25 cellular contexts compared by ENCODE assay signal in the genomic region with DNA sequence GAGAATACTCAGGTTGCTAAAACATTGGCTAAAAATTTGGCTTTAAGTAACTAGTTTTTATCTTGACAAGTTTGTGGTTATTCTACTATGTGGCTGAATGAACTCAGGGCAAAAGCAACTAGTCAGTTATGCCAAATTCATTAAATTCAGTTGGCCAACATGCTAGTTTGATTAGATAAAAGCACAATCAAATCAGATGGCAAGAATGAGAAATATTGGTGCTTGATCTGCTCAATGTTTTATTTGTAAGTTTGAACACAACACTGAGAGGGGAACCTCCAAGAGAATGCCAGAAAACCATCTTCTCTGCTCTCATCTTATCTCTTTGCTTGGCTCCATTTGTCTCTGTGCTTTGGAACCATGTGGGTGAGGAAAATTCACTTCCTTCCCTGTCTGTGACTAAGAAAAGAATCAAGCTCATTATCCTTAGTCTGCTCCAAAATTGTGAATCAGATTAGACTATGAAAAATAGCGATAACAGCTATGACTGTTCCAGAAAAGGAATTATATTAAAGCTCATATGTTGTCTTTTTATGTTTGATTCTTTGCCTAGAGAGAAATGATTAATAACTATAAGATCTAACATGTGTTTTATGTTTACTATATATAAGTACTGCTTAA. TPM values are rescaled to one million over a fixed set of nuclear protein-coding genes. Genes with fewer than 3 reads are reported as not detected.
DNase-seq lines count a peak whose midpoint lies in the region; ATAC-seq and TF ChIP-seq lines count a peak whose summit lies in the region.
"Had no signal": no experiment of that assay in that cellular context is flagged by ENCODE, and none has a peak within 500 bp of the region (broad histone marks: within the 10 kb centered on the region; RNA-seq: fewer than 3 reads in every experiment).

No MANE protein-coding gene starts in this region.

- H3K9me3 Mint-ChIP-seq in HFFc6, result peaks cover 5% of the 10 kb centered on the region
- H3K9me3 Mint-ChIP-seq: activated CD4-positive, alpha-beta T cell treated with anti-CD3 and anti-CD28 coated beads, Interleukin-2, amount 10 ng/mL, durations not matched to agents 24 days and 14 days had no signal

- H3K27me3 Mint-ChIP-seq in HFFc6 (ENCODE audit: insufficient read depth), result no peaks in the 10 kb centered on the region; the same call in 1 of the 2 replicates
- H3K27me3 Mint-ChIP-seq: activated CD4-positive, alpha-beta T cell treated with anti-CD3 and anti-CD28 coated beads, Interleukin-2, amount 10 ng/mL, durations not matched to agents 24 days and 14 days had no signal

- no peaks in the 10 kb centered on the region for H3K9me3 ChIP-seq in hepatocyte (ENCODE audit: low read depth)
- H3K9me3 ChIP-seq: testis, uterus had no signal

- no peak overlapping the region for H3K4me2 ChIP-seq in hepatocyte

- peaks cover 58% of the 10 kb centered on the region for H3K4me1 Mint-ChIP-seq in HFFc6 (ENCODE audit: low read depth)
- H3K4me1 Mint-ChIP-seq: activated CD4-positive, alpha-beta T cell treated with anti-CD3 and anti-CD28 coated beads, Interleukin-2, amount 10 ng/mL, durations not matched to agents 24 days and 14 days; activated CD8-positive, alpha-beta memory T cell treated with anti-CD3 and anti-CD28 coated beads, Interleukin-2, amount 10 ng/mL, durations not matched to agents 7 days and 5 days; activated naive CD4-positive, alpha-beta T cell treated with anti-CD3 and anti-CD28 coated beads, Interleukin-2, amount 50 U/mL, for 24 hours; naive thymus-derived CD8-positive, alpha-beta T cell had no signal

- H3K4me3 Mint-ChIP-seq in HFFc6, result peak overlapping the region; percentile 22; the same call in 1 of the 2 replicates
- H3K4me3 Mint-ChIP-seq: activated CD4-positive, alpha-beta T cell treated with anti-CD3 and anti-CD28 coated beads, Interleukin-2, amount 10 ng/mL, durations not matched to agents 24 days and 14 days; activated CD8-positive, alpha-beta memory T cell treated with anti-CD3 and anti-CD28 coated beads, Interleukin-2, amount 10 ng/mL, durations not matched to agents 7 days and 5 days; activated naive CD4-positive, alpha-beta T cell treated with anti-CD3 and anti-CD28 coated beads, Interleukin-2, amount 50 U/mL, for 24 hours; mesothelial cell of epicardium; naive thymus-derived CD8-positive, alpha-beta T cell had no signal

- no peaks in the 10 kb centered on the region for H3K36me3 ChIP-seq in ACC112 (ENCODE audit: insufficient read depth, low read length)
- H3K36me3 ChIP-seq in hepatocyte (replicated peaks; ENCODE audit: insufficient read depth, low read depth), result no peaks in the 10 kb centered on the region
- H3K36me3 ChIP-seq: uterus had no signal

- WGBS in hepatocyte (ENCODE audit: low lambda C conversion rate, missing lambda C conversion rate), result 90% methylated on average over 1 of the region's 1 CpG

- H3K36me3 Mint-ChIP-seq in HFFc6 (ENCODE audit: low read depth), result peaks cover 10% of the 10 kb centered on the region
- H3K36me3 Mint-ChIP-seq: activated CD8-positive, alpha-beta memory T cell treated with anti-CD3 and anti-CD28 coated beads, Interleukin-2, amount 10 ng/mL, durations not matched to agents 7 days and 5 days; activated naive CD4-positive, alpha-beta T cell treated with anti-CD3 and anti-CD28 coated beads, Interleukin-2, amount 50 U/mL, for 24 hours; mesothelial cell of epicardium; naive thymus-derived CD8-positive, alpha-beta T cell had no signal

- H3K27ac ChIP-seq in ACC112 (ENCODE audit: low read depth, low read length), result peak overlapping the region; percentile 47
- H3K27ac ChIP-seq in foreskin keratinocyte, result no peak overlapping the region
- H3K27ac ChIP-seq in hepatocyte, result no peak overlapping the region
- H3K27ac ChIP-seq: parathyroid adenoma, testis, uterus had no signal

- peak overlapping the region; percentile 76 for H3K27ac Mint-ChIP-seq in HFFc6
- H3K27ac Mint-ChIP-seq: activated CD4-positive, alpha-beta T cell treated with anti-CD3 and anti-CD28 coated beads, Interleukin-2, amount 10 ng/mL, durations not matched to agents 24 days and 14 days; activated CD8-positive, alpha-beta memory T cell treated with anti-CD3 and anti-CD28 coated beads, Interleukin-2, amount 10 ng/mL, durations not matched to agents 7 days and 5 days; activated naive CD4-positive, alpha-beta T cell treated with anti-CD3 and anti-CD28 coated beads, Interleukin-2, amount 50 U/mL, for 24 hours; mesothelial cell of epicardium; naive thymus-derived CD8-positive, alpha-beta T cell had no signal

- H3K27me3 ChIP-seq in ACC112 (ENCODE audit: insufficient read depth, low read length) (no peaks in the 10 kb centered on the region), foreskin keratinocyte (no peaks in the 10 kb centered on the region), hepatocyte (no peaks in the 10 kb centered on the region)
- H3K27me3 ChIP-seq: testis, uterus had no signal

- H3K9me2 ChIP-seq in hepatocyte (replicated peaks; ENCODE audit: insufficient read depth), result no peaks in the 10 kb centered on the region

- no peaks in the 10 kb centered on the region for H3K79me2 ChIP-seq in ACC112 (ENCODE audit: control insufficient read depth, insufficient read depth, low read length, unreplicated experiment)
- H3K79me2 ChIP-seq in hepatocyte, result no peaks in the 10 kb centered on the region
- H3K79me2 ChIP-seq: parathyroid adenoma had no signal

- peak; percentile 34 for ATAC-seq in foreskin keratinocyte
- ATAC-seq: activated CD8-positive, alpha-beta memory T cell treated with anti-CD3 and anti-CD28 coated beads, Interleukin-2, amount 10 ng/mL, durations not matched to agents 7 days and 5 days; esophagus mucosa; left colon; naive thymus-derived CD8-positive, alpha-beta T cell; sciatic nerve had no signal

- DNase-seq in HFFc6, result peak; percentile 55
- peak; percentile 73 for DNase-seq in amniotic epithelial cell (ENCODE audit: low read depth)
- no peak for DNase-seq in foreskin keratinocyte
- DNase-seq in stimulated activated CD4-positive, alpha-beta T cell treated with anti-CD3 and anti-CD28 coated beads, Interleukin-15, amount 100 ng/mL, for 24 hours, result no peak
- no peak for DNase-seq in T-helper 1 cell
- DNase-seq in NCI-H187 (lab: John Stamatoyannopoulos, UW), result no peak
- DNase-seq in hepatocyte (ENCODE audit: low spot score), result no peak
- DNase-seq: activated CD4-positive, alpha-beta T cell treated with anti-CD3 and anti-CD28 coated beads, Interleukin-2, amount 10 ng/mL, durations not matched to agents 24 days and 14 days; activated CD8-positive, alpha-beta memory T cell treated with anti-CD3 and anti-CD28 coated beads, Interleukin-2, amount 10 ng/mL, durations not matched to agents 7 days and 5 days; effector CD8-positive, alpha-beta T cell; GF-D8; KBM-7; left colon; naive thymus-derived CD8-positive, alpha-beta T cell; NCI-H146; NCI-H2171; NCI-H524 treated with DMSO at 0.1 percent for 48 hours; testis; uterus had no signal

- H2AFZ ChIP-seq in ACC112 (ENCODE audit: low read length, unreplicated experiment), result peak overlapping the region; percentile 63
- no peak overlapping the region for H2AFZ ChIP-seq in hepatocyte
- H2AFZ ChIP-seq: parathyroid adenoma had no signal

- TF ChIP-seq CTCF in HFFc6 (IDR thresholded peaks at IDR 0.05), result no peak
- no peak for TF ChIP-seq CTCF in foreskin keratinocyte (conservative IDR thresholded peaks at IDR 0.05)
- no peak for TF ChIP-seq CTCF in hepatocyte (IDR thresholded peaks at IDR 0.05; ENCODE audit: poor library complexity)

- peak overlapping the region; percentile 20; the same call in 1 of the 2 replicates for H3K4me3 ChIP-seq in ACC112 (ENCODE audit: low read depth, low read length)
- no peak overlapping the region for H3K4me3 ChIP-seq in hepatocyte
- H3K4me3 ChIP-seq: testis, uterus had no signal

- H3K4me1 ChIP-seq in ACC112 (ENCODE audit: control insufficient read depth, insufficient read depth, low read length, unreplicated experiment) (peaks cover 11% of the 10 kb centered on the region), foreskin keratinocyte (no peaks in the 10 kb centered on the region), hepatocyte (ENCODE audit: insufficient read depth) (no peaks in the 10 kb centered on the region)
- H3K4me1 ChIP-seq: parathyroid adenoma, testis, uterus had no signal

- no peaks in the 10 kb centered on the region for H4K20me1 ChIP-seq in hepatocyte (ENCODE audit: insufficient read depth, poor library complexity, severe bottlenecking)

RNA-seq across cellular contexts. Expression of a gene that starts 43.6 kb away (rescaled TPM):
- 100 to 1,000 TPM; 199 to 436 (median 233) TPM for total RNA-seq in HFFc6 (2021; fragmentation: NEBNext Ultra II Directional; extraction: Animal tissue kit (Norgen Biotek cat#: 25700))
- total RNA-seq in foreskin keratinocyte, result 397 and 472 TPM in 2 replicates
- 84.0 and 93.4 TPM in 2 replicates for polyA plus RNA-seq in foreskin keratinocyte
- total RNA-seq in hepatocyte, result 27.9 and 30.6 TPM in 2 replicates
- polyA plus RNA-seq in hepatocyte, result 12.9 and 16.8 TPM in 2 replicates

Comparison
In these comparisons a context has a peak if more than half of its experiments do, and no peak if none do; other contexts are left out.
1. DNase-seq: peak in HFFc6 (single experiment) and amniotic epithelial cell (single experiment); none in foreskin keratinocyte (0 of 2), stimulated activated CD4-positive, alpha-beta T cell treated with anti-CD3 and anti-CD28 coated beads, Interleukin-15, amount 100 ng/mL, for 24 hours (single experiment), T-helper 1 cell (0 of 5), NCI-H187 (0 of 2) and hepatocyte (single experiment).